20 cellular contexts compared by ENCODE assay signal in the genomic region with DNA sequence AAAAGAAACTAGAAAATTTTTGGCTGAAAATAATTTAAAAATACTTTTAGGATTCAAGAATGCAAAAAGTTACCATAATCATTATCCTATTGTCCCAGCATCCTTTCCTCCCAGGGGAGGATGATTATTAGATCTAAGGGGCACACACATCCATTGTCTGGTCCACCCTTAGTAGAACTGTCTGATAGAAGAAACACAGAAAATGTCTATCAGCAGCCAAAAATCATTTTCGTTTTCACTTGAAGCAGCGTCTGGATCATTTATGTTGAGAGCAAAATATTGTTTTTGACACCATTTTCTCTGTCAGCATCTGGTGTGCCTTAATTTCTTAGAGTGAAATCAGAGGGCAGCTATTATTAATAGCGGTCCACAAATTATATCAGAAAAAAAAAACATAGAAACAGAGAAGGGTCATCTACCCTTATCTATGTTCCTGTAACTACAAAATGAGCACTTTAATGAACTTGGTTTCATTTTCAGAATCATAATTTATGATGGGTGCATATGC.
DNase-seq lines count a peak whose midpoint lies in the region; ATAC-seq, FAIRE-seq and TF ChIP-seq lines count a peak whose summit lies in the region.
"Had no signal": no experiment of that assay in that cellular context is flagged by ENCODE, and none has a peak within 500 bp of the region (broad histone marks: within the 10 kb centered on the region; RNA-seq: fewer than 3 reads in every experiment).

No MANE protein-coding gene starts in this region.

- H3K27ac Mint-ChIP-seq in naive thymus-derived CD4-positive, alpha-beta T cell, result no peak overlapping the region
- H3K27ac Mint-ChIP-seq: CD4-positive, CD25-positive, alpha-beta regulatory T cell had no signal

- H3K36me3 Mint-ChIP-seq in naive thymus-derived CD4-positive, alpha-beta T cell, result no peaks in the 10 kb centered on the region
- H3K36me3 Mint-ChIP-seq: CD4-positive, CD25-positive, alpha-beta regulatory T cell had no signal

- H3K79me2 ChIP-seq in ACC112 (ENCODE audit: control insufficient read depth, insufficient read depth, low read length, unreplicated experiment) (no peaks in the 10 kb centered on the region), OCI-LY7 (ENCODE audit: insufficient read depth, low read depth, low read length) (no peaks in the 10 kb centered on the region)

- no peaks in the 10 kb centered on the region for H3K4me1 Mint-ChIP-seq in naive thymus-derived CD4-positive, alpha-beta T cell
- H3K4me1 Mint-ChIP-seq: CD4-positive, CD25-positive, alpha-beta regulatory T cell had no signal

- H3K27ac ChIP-seq in ACC112 (ENCODE audit: low read depth, low read length) (no peak overlapping the region), OCI-LY7 (ENCODE audit: low read depth, low read length, poor library complexity, severe bottlenecking) (no peak overlapping the region)
- no peak overlapping the region for H3K27ac ChIP-seq in naive thymus-derived CD4-positive, alpha-beta T cell (ENCODE audit: low read depth, low read length)
- H3K27ac ChIP-seq: BLaER1, HL-60 had no signal

- BruUV-seq in OCI-LY7 (replicated peaks; lab: Mats Ljungman, UMichigan), result no TSS peak

- H3K4me2 ChIP-seq in OCI-LY7 (ENCODE audit: low read length), result peak overlapping the region; percentile 68
- H3K4me2 ChIP-seq: BLaER1 had no signal

- H3K27me3 Mint-ChIP-seq in naive thymus-derived CD4-positive, alpha-beta T cell, result no peaks in the 10 kb centered on the region
- H3K27me3 Mint-ChIP-seq: CD4-positive, CD25-positive, alpha-beta regulatory T cell had no signal

- CTCF ChIA-PET in OCI-LY7 (lab: Charles Lee; ENCODE audit: unreplicated experiment), result no interaction called here
- CTCF ChIA-PET in naive thymus-derived CD4-positive, alpha-beta T cell (lab: Charles Lee), result no interaction called here

- intact Hi-C loops in OCI-LY7 (cut with micrococcal nuclease; ENCODE audit: unreplicated experiment), result loop anchor here (5.0 kb wide), 1 partner anchor 172 kb away; no protein-coding TSS in a partner anchor
- intact Hi-C loops in naive thymus-derived CD4-positive, alpha-beta T cell (cut with micrococcal nuclease), result no loop called here

- no peak for TF ChIP-seq CTCF in OCI-LY7 (conservative IDR thresholded peaks at IDR 0.05; ENCODE audit: low read length)

- no peak for FAIRE-seq in HTR-8/SVneo (lab: Jason Lieb, UNC)
- FAIRE-seq: G401.6, GM12891, H54 had no signal

- H3K9me2 ChIP-seq in OCI-LY7 (ENCODE audit: insufficient read depth, low read length), result no peaks in the 10 kb centered on the region

- no peaks in the 10 kb centered on the region for H3K9me3 ChIP-seq in OCI-LY7 (ENCODE audit: low read length)
- H3K9me3 ChIP-seq in naive thymus-derived CD4-positive, alpha-beta T cell (ENCODE audit: control insufficient read depth in 2 of 3, low read length in 3 of 3), result no peaks in the 10 kb centered on the region
- H3K9me3 ChIP-seq: BLaER1 had no signal

- no peaks in the 10 kb centered on the region for H3K9me3 Mint-ChIP-seq in naive thymus-derived CD4-positive, alpha-beta T cell

- H3K4me1 ChIP-seq in ACC112 (ENCODE audit: control insufficient read depth, insufficient read depth, low read length, unreplicated experiment) (no peaks in the 10 kb centered on the region), OCI-LY7 (ENCODE audit: insufficient read depth, low read length, poor library complexity, severe bottlenecking) (peaks cover 50% of the 10 kb centered on the region)
- H3K4me1 ChIP-seq in naive thymus-derived CD4-positive, alpha-beta T cell (ENCODE audit: control insufficient read depth in 2 of 2, insufficient read depth in 2 of 2, low read length in 2 of 2), result no peaks in the 10 kb centered on the region
- H3K4me1 ChIP-seq: BLaER1 had no signal

- no peaks in the 10 kb centered on the region for H4K20me1 ChIP-seq in OCI-LY7 (ENCODE audit: insufficient read depth, low read length)
- H4K20me1 ChIP-seq: BLaER1 had no signal

- ATAC-seq in HG03432 (IDR thresholded peaks at IDR 0.05; ENCODE audit: unreplicated experiment) (peak; percentile 30), SK-N-SH treated with all-trans-retinoic acid at 6 μM for 48 hours (no peak)
- no peak for ATAC-seq in naive thymus-derived CD4-positive, alpha-beta T cell

- H3K4me3 ChIP-seq in ACC112 (ENCODE audit: low read depth, low read length), result 0 out of 2 replicates have a peak overlapping the region, but pooled peaks have one; percentile 33
- peak overlapping the region; percentile 17 for H3K4me3 ChIP-seq in OCI-LY7 (ENCODE audit: low read depth, low read length, poor library complexity, severe bottlenecking)
- H3K4me3 ChIP-seq in naive thymus-derived CD4-positive, alpha-beta T cell (ENCODE audit: low read length), result no peak overlapping the region
- H3K4me3 ChIP-seq: BLaER1 had no signal

- POLR2A ChIA-PET in OCI-LY7 (lab: Charles Lee), result interaction anchor here (0.8 to 1.5 kb wide), 6 partner anchors 10 to 154 kb away, joined by 3 to 5 read pairs (median 3); no protein-coding TSS in a partner anchor
- POLR2A ChIA-PET in naive thymus-derived CD4-positive, alpha-beta T cell (lab: Charles Lee), result no interaction called here

- H2AFZ ChIP-seq in ACC112 (ENCODE audit: low read length, unreplicated experiment) (no peak overlapping the region), OCI-LY7 (ENCODE audit: low read length) (peak overlapping the region; percentile 90)

- no peaks in the 10 kb centered on the region for H3K27me3 ChIP-seq in ACC112 (ENCODE audit: insufficient read depth, low read length)
- no peaks in the 10 kb centered on the region for H3K27me3 ChIP-seq in naive thymus-derived CD4-positive, alpha-beta T cell (ENCODE audit: control insufficient read depth in 2 of 2, insufficient read depth in 2 of 2, low read length in 2 of 2)
- H3K27me3 ChIP-seq: BLaER1 had no signal

- DNase-seq in OCI-LY7 (ENCODE audit: low spot score) (no peak), NCI-H1048 (lab: John Stamatoyannopoulos, UW) (no peak), HTR-8/SVneo (ENCODE audit: insufficient read length, low spot score) (no peak), T-helper 9 cell (no peak)
- no peak for DNase-seq in naive thymus-derived CD4-positive, alpha-beta T cell
- DNase-seq: 8988T; CD4-positive, CD25-positive, alpha-beta regulatory T cell; DMS53; Karpas-422; NCI-H2081; NCI-H2227 treated with DMSO at 0.1 percent for 48 hours; NCI-H526 treated with DMSO at 0.1 percent for 48 hours had no signal

- no peaks in the 10 kb centered on the region for H3K36me3 ChIP-seq in ACC112 (ENCODE audit: insufficient read depth, low read length)
- H3K36me3 ChIP-seq in OCI-LY7 (ENCODE audit: insufficient read depth, low read length), result no peaks in the 10 kb centered on the region
- H3K36me3 ChIP-seq in naive thymus-derived CD4-positive, alpha-beta T cell (ENCODE audit: control insufficient read depth in 2 of 3, insufficient read depth in 3 of 3, low read length in 3 of 3), result no peaks in the 10 kb centered on the region
- H3K36me3 ChIP-seq: BLaER1 had no signal

- H3K4me3 Mint-ChIP-seq in naive thymus-derived CD4-positive, alpha-beta T cell, result no peak overlapping the region
- H3K4me3 Mint-ChIP-seq: CD4-positive, CD25-positive, alpha-beta regulatory T cell had no signal

TF ChIP-seq in SK-N-SH treated with all-trans-retinoic acid at 6 μM for 48 hours, 23 proteins besides CTCF, POLR2A, EP300 and RAD21:
- TF ChIP-seq, protein P1, sequence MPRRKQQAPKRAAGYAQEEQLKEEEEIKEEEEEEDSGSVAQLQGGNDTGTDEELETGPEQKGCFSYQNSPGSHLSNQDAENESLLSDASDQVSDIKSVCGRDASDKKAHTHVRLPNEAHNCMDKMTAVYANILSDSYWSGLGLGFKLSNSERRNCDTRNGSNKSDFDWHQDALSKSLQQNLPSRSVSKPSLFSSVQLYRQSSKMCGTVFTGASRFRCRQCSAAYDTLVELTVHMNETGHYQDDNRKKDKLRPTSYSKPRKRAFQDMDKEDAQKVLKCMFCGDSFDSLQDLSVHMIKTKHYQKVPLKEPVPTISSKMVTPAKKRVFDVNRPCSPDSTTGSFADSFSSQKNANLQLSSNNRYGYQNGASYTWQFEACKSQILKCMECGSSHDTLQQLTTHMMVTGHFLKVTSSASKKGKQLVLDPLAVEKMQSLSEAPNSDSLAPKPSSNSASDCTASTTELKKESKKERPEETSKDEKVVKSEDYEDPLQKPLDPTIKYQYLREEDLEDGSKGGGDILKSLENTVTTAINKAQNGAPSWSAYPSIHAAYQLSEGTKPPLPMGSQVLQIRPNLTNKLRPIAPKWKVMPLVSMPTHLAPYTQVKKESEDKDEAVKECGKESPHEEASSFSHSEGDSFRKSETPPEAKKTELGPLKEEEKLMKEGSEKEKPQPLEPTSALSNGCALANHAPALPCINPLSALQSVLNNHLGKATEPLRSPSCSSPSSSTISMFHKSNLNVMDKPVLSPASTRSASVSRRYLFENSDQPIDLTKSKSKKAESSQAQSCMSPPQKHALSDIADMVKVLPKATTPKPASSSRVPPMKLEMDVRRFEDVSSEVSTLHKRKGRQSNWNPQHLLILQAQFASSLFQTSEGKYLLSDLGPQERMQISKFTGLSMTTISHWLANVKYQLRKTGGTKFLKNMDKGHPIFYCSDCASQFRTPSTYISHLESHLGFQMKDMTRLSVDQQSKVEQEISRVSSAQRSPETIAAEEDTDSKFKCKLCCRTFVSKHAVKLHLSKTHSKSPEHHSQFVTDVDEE (CRISPR knock-in tag; IDR thresholded peaks at IDR 0.05), result 0 out of 2 replicates have a peak, but pooled peaks have one; percentile 31
- TF ChIP-seq TOX (CRISPR knock-in tag; IDR thresholded peaks at IDR 0.05; ENCODE audit: borderline replicate concordance), result no peak
